Comparison of ENCODE assay signal across 9 cellular contexts in genomic region chr9:127537014-127537413, GRCh38.
A peak's percentile ranks its signal among the peaks of the same experiment; 100 is the strongest.
DNase-seq lines count a peak whose midpoint lies in the region; ATAC-seq and TF ChIP-seq lines count a peak whose summit lies in the region.
"Had no signal": no experiment of that assay in that cellular context is flagged by ENCODE, and none has a peak within 500 bp of the region (broad histone marks: within the 10 kb centered on the region; RNA-seq: fewer than 3 reads in every experiment).

No MANE protein-coding gene starts in this region.

- DNase-seq in GM03348 (ENCODE audit: low spot score): peak; percentile 54
- no peak for DNase-seq in T-helper 17 cell
- DNase-seq in fibroblast of lung (ENCODE audit: low read depth in 2 of 2): peak; percentile 47 to 58
- no peak for DNase-seq in activated T-helper 1 cell treated with anti-CD3 and anti-CD28 coated beads, Interleukin-12 subunit alpha, Interleukin-12 subunit beta, Interleukin-2, Interleukin-4 antibody, amounts not matched to agents 30 ng/mL and 10 ng/mL and 1 ng/mL, durations not matched to agents 14 hours and 24 hours and 36 hours (ENCODE audit: low spot score)
- DNase-seq in iPS-NIHi7 (ENCODE audit: extremely low spot score): no peak
- DNase-seq in stimulated activated CD4-positive, alpha-beta T cell treated with anti-CD3 and anti-CD28 coated beads, Interleukin-2, amount 100 ng/mL, for 24 hours: no peak
- no peak for DNase-seq in OCI-M1 (lab: John Stamatoyannopoulos, UW)
- DNase-seq: aorta had no signal

- no peak overlapping the region for H2AFZ ChIP-seq in fibroblast of lung (ENCODE audit: low read length)

- ATAC-seq in T-helper 17 cell: no peak

- peaks cover 8% of the 10 kb centered on the region for H3K4me1 Mint-ChIP-seq in T-helper 17 cell
- H3K4me1 Mint-ChIP-seq in activated T-helper 1 cell treated with anti-CD3 and anti-CD28 coated beads, Interleukin-12 subunit alpha, Interleukin-12 subunit beta, Interleukin-2, Interleukin-4 antibody, amounts not matched to agents 30 ng/mL and 10 ng/mL and 1 ng/mL, durations not matched to agents 14 hours and 24 hours and 36 hours (ENCODE audit: low read depth): no peaks in the 10 kb centered on the region

- no peaks in the 10 kb centered on the region for H3K9me3 Mint-ChIP-seq in activated T-helper 1 cell treated with anti-CD3 and anti-CD28 coated beads, Interleukin-12 subunit alpha, Interleukin-12 subunit beta, Interleukin-2, Interleukin-4 antibody, amounts not matched to agents 30 ng/mL and 10 ng/mL and 1 ng/mL, durations not matched to agents 14 hours and 24 hours and 36 hours

- H3K36me3 ChIP-seq in fibroblast of lung (ENCODE audit: control insufficient read depth, insufficient read depth, low read length) (peaks cover 12% of the 10 kb centered on the region), skeletal muscle satellite cell (ENCODE audit: insufficient read depth, low read length) (peaks cover 60% of the 10 kb centered on the region)

- H3K27me3 Mint-ChIP-seq in T-helper 17 cell: no peaks in the 10 kb centered on the region
- no peaks in the 10 kb centered on the region for H3K27me3 Mint-ChIP-seq in activated T-helper 1 cell treated with anti-CD3 and anti-CD28 coated beads, Interleukin-12 subunit alpha, Interleukin-12 subunit beta, Interleukin-2, Interleukin-4 antibody, amounts not matched to agents 30 ng/mL and 10 ng/mL and 1 ng/mL, durations not matched to agents 14 hours and 24 hours and 36 hours (ENCODE audit: insufficient read depth)

- no peak overlapping the region for H3K9ac ChIP-seq in fibroblast of lung (ENCODE audit: insufficient read depth, low read length)
- peak overlapping the region; percentile 80 for H3K9ac ChIP-seq in skeletal muscle satellite cell (ENCODE audit: low read depth, low read length)

- H4K20me1 ChIP-seq in fibroblast of lung (ENCODE audit: control insufficient read depth, extremely low read depth, insufficient read depth, low read length): peaks cover 3% of the 10 kb centered on the region

- H3K4me1 ChIP-seq in fibroblast of lung (ENCODE audit: control insufficient read depth, extremely low read depth, insufficient read depth, low read length) (peaks cover 68% of the 10 kb centered on the region), skeletal muscle satellite cell (ENCODE audit: control insufficient read depth, insufficient read depth, low read length) (peaks cover 82% of the 10 kb centered on the region)

- intact Hi-C loops in activated T-helper 1 cell treated with anti-CD3 and anti-CD28 coated beads, Interleukin-12 subunit alpha, Interleukin-12 subunit beta, Interleukin-2, Interleukin-4 antibody, amounts not matched to agents 30 ng/mL and 10 ng/mL and 1 ng/mL, durations not matched to agents 14 hours and 24 hours and 36 hours (cut with micrococcal nuclease): no loop called here

- H3K4me2 ChIP-seq in fibroblast of lung (ENCODE audit: extremely low read depth, insufficient read depth, low read length) (peak overlapping the region; percentile 40), skeletal muscle satellite cell (ENCODE audit: low read length) (peak overlapping the region; percentile 66)

- peak overlapping the region; percentile 92 for H3K27ac ChIP-seq in fibroblast of lung (ENCODE audit: insufficient read depth, low read length)

- H3K4me3 ChIP-seq in fibroblast of lung (replicated peaks in 1 of 4; ENCODE audit: control extremely low read depth in 1 of 4, insufficient read depth in 1 of 4, low read depth in 3 of 4, low read length in 4 of 4) (no peak overlapping the region), skeletal muscle satellite cell (ENCODE audit: low read length) (peak overlapping the region; percentile 12)

- no peaks in the 10 kb centered on the region for H3K9me3 ChIP-seq in T-helper 17 cell (ENCODE audit: control insufficient read depth, low read length, poor library complexity, severe bottlenecking)
- H3K9me3 ChIP-seq in fibroblast of lung (ENCODE audit: control insufficient read depth, insufficient read depth, low read depth, low read length): no peaks in the 10 kb centered on the region
- H3K9me3 ChIP-seq in skeletal muscle satellite cell (replicated peaks; ENCODE audit: low read length): no peaks in the 10 kb centered on the region

- H3K36me3 Mint-ChIP-seq in T-helper 17 cell (ENCODE audit: low read depth): no peaks in the 10 kb centered on the region
- H3K36me3 Mint-ChIP-seq in activated T-helper 1 cell treated with anti-CD3 and anti-CD28 coated beads, Interleukin-12 subunit alpha, Interleukin-12 subunit beta, Interleukin-2, Interleukin-4 antibody, amounts not matched to agents 30 ng/mL and 10 ng/mL and 1 ng/mL, durations not matched to agents 14 hours and 24 hours and 36 hours (ENCODE audit: low read depth): no peaks in the 10 kb centered on the region

- H3K27me3 ChIP-seq in fibroblast of lung (ENCODE audit: control insufficient read depth, insufficient read depth, low read length) (no peaks in the 10 kb centered on the region), skeletal muscle satellite cell (ENCODE audit: control insufficient read depth, insufficient read depth, low read length) (no peaks in the 10 kb centered on the region)

- no peak for TF ChIP-seq CTCF in fibroblast of lung (conservative IDR thresholded peaks at IDR 0.05 in 1 of 2, IDR thresholded peaks at IDR 0.05 in 1 of 2; ENCODE audit: low read depth in 1 of 2, low read length in 2 of 2)

- H3K79me2 ChIP-seq in fibroblast of lung (ENCODE audit: control insufficient read depth, insufficient read depth, low read length): peaks cover 94% of the 10 kb centered on the region

- peak overlapping the region; percentile 24 for H3K27ac Mint-ChIP-seq in T-helper 17 cell
- no peak overlapping the region for H3K27ac Mint-ChIP-seq in activated T-helper 1 cell treated with anti-CD3 and anti-CD28 coated beads, Interleukin-12 subunit alpha, Interleukin-12 subunit beta, Interleukin-2, Interleukin-4 antibody, amounts not matched to agents 30 ng/mL and 10 ng/mL and 1 ng/mL, durations not matched to agents 14 hours and 24 hours and 36 hours

- no peak overlapping the region for H3K4me3 Mint-ChIP-seq in T-helper 17 cell
- no peak overlapping the region for H3K4me3 Mint-ChIP-seq in activated T-helper 1 cell treated with anti-CD3 and anti-CD28 coated beads, Interleukin-12 subunit alpha, Interleukin-12 subunit beta, Interleukin-2, Interleukin-4 antibody, amounts not matched to agents 30 ng/mL and 10 ng/mL and 1 ng/mL, durations not matched to agents 14 hours and 24 hours and 36 hours

Comparison
In these comparisons a context has a peak if more than half of its experiments do, and no peak if none do; other contexts are left out.
1. DNase-seq: peak in GM03348 (single experiment) and fibroblast of lung (2 of 2); none in T-helper 17 cell (0 of 3), activated T-helper 1 cell treated with anti-CD3 and anti-CD28 coated beads, Interleukin-12 subunit alpha, Interleukin-12 subunit beta, Interleukin-2, Interleukin-4 antibody, amounts not matched to agents 30 ng/mL and 10 ng/mL and 1 ng/mL, durations not matched to agents 14 hours and 24 hours and 36 hours (single experiment), iPS-NIHi7 (single experiment), stimulated activated CD4-positive, alpha-beta T cell treated with anti-CD3 and anti-CD28 coated beads, Interleukin-2, amount 100 ng/mL, for 24 hours (0 of 2) and OCI-M1 (single experiment).